In genomic region chr5:180839227-180839626, GRCh38 we compare ENCODE assay signal across 1 cellular context.
A peak's percentile ranks its signal among the peaks of the same experiment; 100 is the strongest.
TF ChIP-seq lines count a peak whose summit lies in the region.

No MANE protein-coding gene starts in this region.

TF ChIP-seq in HEK293, 187 proteins besides CTCF, POLR2A, EP300 and RAD21 (continued from another document):
- TF ChIP-seq REST (tag by site-specific recombination; IDR thresholded peaks at IDR 0.05) = no peak
- peak; percentile 94 for TF ChIP-seq ZNF146 (tag by site-specific recombination; IDR thresholded peaks at IDR 0.05)
- TF ChIP-seq ZNF366 (tag by site-specific recombination; conservative IDR thresholded peaks at IDR 0.05) = no peak
- no peak for TF ChIP-seq ZBTB1 (tag by site-specific recombination; IDR thresholded peaks at IDR 0.05)
- TF ChIP-seq ZNF837 (tag by site-specific recombination; IDR thresholded peaks at IDR 0.05) = no peak
- TF ChIP-seq ZNF580 (tag by site-specific recombination; IDR thresholded peaks at IDR 0.05) = 0 out of 2 replicates have a peak, but pooled peaks have one; percentile 17
- TF ChIP-seq ZNF658 (tag by site-specific recombination; IDR thresholded peaks at IDR 0.05) = no peak
- TF ChIP-seq ZNF645 (tag by site-specific recombination; IDR thresholded peaks at IDR 0.05) = no peak
TF ChIP-seq in HEK293: peak in this region for 2.
